1 cellular context compared by ENCODE assay signal in the genomic region with DNA sequence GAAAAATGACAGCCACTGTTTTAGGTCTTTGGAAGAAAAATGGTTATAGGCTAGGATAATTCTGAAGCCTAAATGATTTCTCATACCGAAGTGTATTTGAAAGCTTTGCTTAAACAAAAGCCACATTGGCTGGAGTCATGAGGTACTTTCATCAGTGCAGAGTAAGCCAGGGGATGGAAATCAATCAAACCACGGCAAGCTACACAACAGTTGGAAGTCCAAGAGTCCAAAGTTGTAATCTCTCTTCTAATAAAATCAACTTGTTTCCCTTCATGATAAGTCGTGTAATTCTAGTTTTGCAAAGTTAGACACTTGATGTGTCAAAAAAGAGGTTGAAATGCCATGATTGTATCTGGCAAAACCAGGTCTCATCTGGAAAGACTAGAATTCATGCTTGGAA.
TF ChIP-seq lines count a peak whose summit lies in the region.

No MANE protein-coding gene starts in this region.

TF ChIP-seq in liver, 16 proteins besides CTCF, POLR2A, EP300 and RAD21 (continued from another document):
- TF ChIP-seq FOXA2 (IDR thresholded peaks at IDR 0.05) (no peak), HNF4A (conservative IDR thresholded peaks at IDR 0.05) (peak; percentile 29 to 61), RXRA (IDR thresholded peaks at IDR 0.05) (peak in 1 of 2 donors; percentile 12), EGR1 (IDR thresholded peaks at IDR 0.05; ENCODE audit: low read depth in 2 of 2) (no peak), FOXA1 (IDR thresholded peaks at IDR 0.05) (no peak), HNF4G (IDR thresholded peaks at IDR 0.05) (no peak), YY1 (IDR thresholded peaks at IDR 0.05) (no peak), NR2F2 (IDR thresholded peaks at IDR 0.05) (no peak), GABPA (IDR thresholded peaks at IDR 0.05 in 1 of 2, conservative IDR thresholded peaks at IDR 0.05 in 1 of 2) (no peak)
- TF ChIP-seq, protein P1, sequence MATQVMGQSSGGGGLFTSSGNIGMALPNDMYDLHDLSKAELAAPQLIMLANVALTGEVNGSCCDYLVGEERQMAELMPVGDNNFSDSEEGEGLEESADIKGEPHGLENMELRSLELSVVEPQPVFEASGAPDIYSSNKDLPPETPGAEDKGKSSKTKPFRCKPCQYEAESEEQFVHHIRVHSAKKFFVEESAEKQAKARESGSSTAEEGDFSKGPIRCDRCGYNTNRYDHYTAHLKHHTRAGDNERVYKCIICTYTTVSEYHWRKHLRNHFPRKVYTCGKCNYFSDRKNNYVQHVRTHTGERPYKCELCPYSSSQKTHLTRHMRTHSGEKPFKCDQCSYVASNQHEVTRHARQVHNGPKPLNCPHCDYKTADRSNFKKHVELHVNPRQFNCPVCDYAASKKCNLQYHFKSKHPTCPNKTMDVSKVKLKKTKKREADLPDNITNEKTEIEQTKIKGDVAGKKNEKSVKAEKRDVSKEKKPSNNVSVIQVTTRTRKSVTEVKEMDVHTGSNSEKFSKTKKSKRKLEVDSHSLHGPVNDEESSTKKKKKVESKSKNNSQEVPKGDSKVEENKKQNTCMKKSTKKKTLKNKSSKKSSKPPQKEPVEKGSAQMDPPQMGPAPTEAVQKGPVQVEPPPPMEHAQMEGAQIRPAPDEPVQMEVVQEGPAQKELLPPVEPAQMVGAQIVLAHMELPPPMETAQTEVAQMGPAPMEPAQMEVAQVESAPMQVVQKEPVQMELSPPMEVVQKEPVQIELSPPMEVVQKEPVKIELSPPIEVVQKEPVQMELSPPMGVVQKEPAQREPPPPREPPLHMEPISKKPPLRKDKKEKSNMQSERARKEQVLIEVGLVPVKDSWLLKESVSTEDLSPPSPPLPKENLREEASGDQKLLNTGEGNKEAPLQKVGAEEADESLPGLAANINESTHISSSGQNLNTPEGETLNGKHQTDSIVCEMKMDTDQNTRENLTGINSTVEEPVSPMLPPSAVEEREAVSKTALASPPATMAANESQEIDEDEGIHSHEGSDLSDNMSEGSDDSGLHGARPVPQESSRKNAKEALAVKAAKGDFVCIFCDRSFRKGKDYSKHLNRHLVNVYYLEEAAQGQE (IDR thresholded peaks at IDR 0.05): no peak
- TF ChIP-seq, protein P2, sequence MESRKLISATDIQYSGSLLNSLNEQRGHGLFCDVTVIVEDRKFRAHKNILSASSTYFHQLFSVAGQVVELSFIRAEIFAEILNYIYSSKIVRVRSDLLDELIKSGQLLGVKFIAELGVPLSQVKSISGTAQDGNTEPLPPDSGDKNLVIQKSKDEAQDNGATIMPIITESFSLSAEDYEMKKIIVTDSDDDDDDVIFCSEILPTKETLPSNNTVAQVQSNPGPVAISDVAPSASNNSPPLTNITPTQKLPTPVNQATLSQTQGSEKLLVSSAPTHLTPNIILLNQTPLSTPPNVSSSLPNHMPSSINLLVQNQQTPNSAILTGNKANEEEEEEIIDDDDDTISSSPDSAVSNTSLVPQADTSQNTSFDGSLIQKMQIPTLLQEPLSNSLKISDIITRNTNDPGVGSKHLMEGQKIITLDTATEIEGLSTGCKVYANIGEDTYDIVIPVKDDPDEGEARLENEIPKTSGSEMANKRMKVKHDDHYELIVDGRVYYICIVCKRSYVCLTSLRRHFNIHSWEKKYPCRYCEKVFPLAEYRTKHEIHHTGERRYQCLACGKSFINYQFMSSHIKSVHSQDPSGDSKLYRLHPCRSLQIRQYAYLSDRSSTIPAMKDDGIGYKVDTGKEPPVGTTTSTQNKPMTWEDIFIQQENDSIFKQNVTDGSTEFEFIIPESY (IDR thresholded peaks at IDR 0.05): no peak
